8 cellular contexts compared by ENCODE assay signal in genomic region chr3:179526989-179527391, GRCh38. TPM values are rescaled to one million over a fixed set of nuclear protein-coding genes. Genes with fewer than 3 reads are reported as not detected.
DNase-seq lines count a peak whose midpoint lies in the region; ATAC-seq and TF ChIP-seq lines count a peak whose summit lies in the region.

No MANE protein-coding gene starts in this region.

- POLR2A ChIA-PET in PC-9 (lab: Charles Lee; ENCODE audit: unreplicated experiment): no interaction called here

- H3K27me3 ChIP-seq in PC-9 (ENCODE audit: insufficient read depth, low read depth) (no peaks in the 10 kb centered on the region), osteoblast (ENCODE audit: insufficient read depth, low read length) (no peaks in the 10 kb centered on the region)

- ATAC-seq in HG03039 (IDR thresholded peaks at IDR 0.05; ENCODE audit: unreplicated experiment) (no peak), HG03521 (IDR thresholded peaks at IDR 0.05; ENCODE audit: unreplicated experiment) (no peak)

- peak overlapping the region; percentile 66; the same call in 1 of the 2 replicates for H2AFZ ChIP-seq in PC-9
- peak overlapping the region; percentile 98 for H2AFZ ChIP-seq in osteoblast (ENCODE audit: low read length)

- intact Hi-C loops in PC-9 (cut with micrococcal nuclease; ENCODE audit: unreplicated experiment): no loop called here

- no peaks in the 10 kb centered on the region for H4K20me1 ChIP-seq in PC-9 (ENCODE audit: insufficient read depth)
- H4K20me1 ChIP-seq in osteoblast (ENCODE audit: insufficient read depth, low read length): no peaks in the 10 kb centered on the region

- no peaks in the 10 kb centered on the region for H3K9me2 ChIP-seq in PC-9 (ENCODE audit: insufficient read depth)

- H3K36me3 ChIP-seq in PC-9 (ENCODE audit: low read depth): no peaks in the 10 kb centered on the region
- H3K36me3 ChIP-seq in osteoblast (ENCODE audit: insufficient read depth, low read length): no peaks in the 10 kb centered on the region

- H3K4me2 ChIP-seq in PC-9 (0 out of 2 replicates have a peak overlapping the region, but pooled peaks have one; percentile 5), osteoblast (ENCODE audit: insufficient read depth, low read length) (peak overlapping the region; percentile 74)

- H3K9me3 ChIP-seq in PC-9 (ENCODE audit: insufficient read depth, low read depth) (no peaks in the 10 kb centered on the region), osteoblast (ENCODE audit: low read depth, low read length) (no peaks in the 10 kb centered on the region)

- no peak overlapping the region for H3K4me3 ChIP-seq in PC-9
- peak overlapping the region in 1 of 2 donors; percentile 40 for H3K4me3 ChIP-seq in foreskin fibroblast (ENCODE audit: low read depth in 1 of 2, low read length in 2 of 2)
- H3K4me3 ChIP-seq in osteoblast (ENCODE audit: insufficient read depth, low read length): peak overlapping the region; percentile 52

- BruUV-seq in PC-9 (replicated peaks; lab: Mats Ljungman, UMichigan): no TSS peak

- H3K4me1 ChIP-seq in PC-9 (replicated peaks; ENCODE audit: insufficient read depth) (no peaks in the 10 kb centered on the region), osteoblast (ENCODE audit: insufficient read depth, low read length) (peaks cover 6% of the 10 kb centered on the region)

- no peaks in the 10 kb centered on the region for H3F3A ChIP-seq in PC-9 (ENCODE audit: insufficient read depth, low read depth)

- no peaks in the 10 kb centered on the region for H3K79me2 ChIP-seq in PC-9 (ENCODE audit: low read depth)
- no peaks in the 10 kb centered on the region for H3K79me2 ChIP-seq in osteoblast (ENCODE audit: insufficient read depth, low read length)

- H3K27ac ChIP-seq in PC-9 (no peak overlapping the region), osteoblast (ENCODE audit: low read depth, low read length) (no peak overlapping the region)

- TF ChIP-seq CTCF in PC-9 (conservative IDR thresholded peaks at IDR 0.05) (no peak), foreskin fibroblast (IDR thresholded peaks at IDR 0.05; ENCODE audit: low read depth, low read length) (no peak), osteoblast (IDR thresholded peaks at IDR 0.05; ENCODE audit: extremely low read depth, low read depth, low read length) (no peak)

- CTCF ChIA-PET in PC-9 (lab: Charles Lee): no interaction called here

- peak; percentile 69 for DNase-seq in GM03348 (ENCODE audit: low spot score)
- DNase-seq in PC-9: no peak
- DNase-seq in foreskin fibroblast: peak; percentile 56 to 76
- DNase-seq in osteoblast (ENCODE audit: insufficient read length, low spot score, missing footprints): peak; percentile 71
- no peak for DNase-seq in CD1c-positive myeloid dendritic cell (ENCODE audit: extremely low spot score)
- no peak for DNase-seq in stimulated activated CD4-positive, alpha-beta T cell treated with anti-CD3 and anti-CD28 coated beads, Interleukin-15, amount 100 ng/mL, for 24 hours

RNA-seq across cellular contexts. Expression of gene ACTL6A, which starts 35.7 kb away (rescaled TPM):
- total RNA-seq in PC-9 (2021) (87.9 and 113 TPM in 2 replicates), osteoblast (36.8 and 42.0 TPM in 2 replicates)

Comparison
In these comparisons a context has a peak if more than half of its experiments do, and no peak if none do; other contexts are left out.
1. DNase-seq: peak in GM03348 (single experiment), foreskin fibroblast (2 of 2) and osteoblast (single experiment); none in PC-9 (0 of 2), CD1c-positive myeloid dendritic cell (single experiment) and stimulated activated CD4-positive, alpha-beta T cell treated with anti-CD3 and anti-CD28 coated beads, Interleukin-15, amount 100 ng/mL, for 24 hours (single experiment).